1 cellular context compared by ENCODE assay signal in the genomic region with DNA sequence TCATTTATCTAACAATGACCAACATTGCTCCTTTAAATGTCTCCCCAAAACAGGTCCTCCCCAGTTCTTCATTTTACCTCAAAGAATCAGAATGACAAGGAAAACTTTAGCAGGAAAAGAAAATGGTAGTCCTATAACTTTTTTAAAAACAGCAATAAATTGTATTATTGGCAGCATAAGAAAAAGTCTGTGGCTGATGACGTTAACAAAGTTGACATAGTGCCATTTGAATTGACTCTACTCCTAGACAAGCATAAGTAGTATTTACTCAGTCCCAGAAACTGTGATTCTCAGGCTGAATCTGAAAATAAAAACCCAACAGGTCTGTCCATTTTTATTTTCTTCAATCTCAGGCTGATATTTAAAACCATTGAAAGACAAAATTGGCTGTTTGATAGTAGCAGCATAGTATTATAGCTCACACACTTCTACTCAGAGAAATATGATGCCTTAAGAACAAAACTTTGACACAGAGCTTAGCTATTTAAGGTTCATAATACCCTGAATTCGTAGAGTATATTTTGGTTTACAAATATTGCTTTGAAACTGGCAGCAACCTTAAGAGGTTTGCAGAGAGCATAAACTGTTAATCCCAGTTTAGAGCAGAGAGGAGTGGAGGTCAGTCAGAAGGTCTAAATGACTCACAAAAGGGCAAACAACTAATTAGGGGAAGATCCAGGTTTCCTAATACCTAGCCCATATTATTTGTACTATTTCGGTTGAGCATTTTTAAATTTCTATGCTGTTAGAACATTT.
TF ChIP-seq lines count a peak whose summit lies in the region.

No MANE protein-coding gene starts in this region.

TF ChIP-seq in GM23338, 12 proteins besides CTCF, POLR2A, EP300 and RAD21 (continued from another document):
- TF ChIP-seq, protein P1, sequence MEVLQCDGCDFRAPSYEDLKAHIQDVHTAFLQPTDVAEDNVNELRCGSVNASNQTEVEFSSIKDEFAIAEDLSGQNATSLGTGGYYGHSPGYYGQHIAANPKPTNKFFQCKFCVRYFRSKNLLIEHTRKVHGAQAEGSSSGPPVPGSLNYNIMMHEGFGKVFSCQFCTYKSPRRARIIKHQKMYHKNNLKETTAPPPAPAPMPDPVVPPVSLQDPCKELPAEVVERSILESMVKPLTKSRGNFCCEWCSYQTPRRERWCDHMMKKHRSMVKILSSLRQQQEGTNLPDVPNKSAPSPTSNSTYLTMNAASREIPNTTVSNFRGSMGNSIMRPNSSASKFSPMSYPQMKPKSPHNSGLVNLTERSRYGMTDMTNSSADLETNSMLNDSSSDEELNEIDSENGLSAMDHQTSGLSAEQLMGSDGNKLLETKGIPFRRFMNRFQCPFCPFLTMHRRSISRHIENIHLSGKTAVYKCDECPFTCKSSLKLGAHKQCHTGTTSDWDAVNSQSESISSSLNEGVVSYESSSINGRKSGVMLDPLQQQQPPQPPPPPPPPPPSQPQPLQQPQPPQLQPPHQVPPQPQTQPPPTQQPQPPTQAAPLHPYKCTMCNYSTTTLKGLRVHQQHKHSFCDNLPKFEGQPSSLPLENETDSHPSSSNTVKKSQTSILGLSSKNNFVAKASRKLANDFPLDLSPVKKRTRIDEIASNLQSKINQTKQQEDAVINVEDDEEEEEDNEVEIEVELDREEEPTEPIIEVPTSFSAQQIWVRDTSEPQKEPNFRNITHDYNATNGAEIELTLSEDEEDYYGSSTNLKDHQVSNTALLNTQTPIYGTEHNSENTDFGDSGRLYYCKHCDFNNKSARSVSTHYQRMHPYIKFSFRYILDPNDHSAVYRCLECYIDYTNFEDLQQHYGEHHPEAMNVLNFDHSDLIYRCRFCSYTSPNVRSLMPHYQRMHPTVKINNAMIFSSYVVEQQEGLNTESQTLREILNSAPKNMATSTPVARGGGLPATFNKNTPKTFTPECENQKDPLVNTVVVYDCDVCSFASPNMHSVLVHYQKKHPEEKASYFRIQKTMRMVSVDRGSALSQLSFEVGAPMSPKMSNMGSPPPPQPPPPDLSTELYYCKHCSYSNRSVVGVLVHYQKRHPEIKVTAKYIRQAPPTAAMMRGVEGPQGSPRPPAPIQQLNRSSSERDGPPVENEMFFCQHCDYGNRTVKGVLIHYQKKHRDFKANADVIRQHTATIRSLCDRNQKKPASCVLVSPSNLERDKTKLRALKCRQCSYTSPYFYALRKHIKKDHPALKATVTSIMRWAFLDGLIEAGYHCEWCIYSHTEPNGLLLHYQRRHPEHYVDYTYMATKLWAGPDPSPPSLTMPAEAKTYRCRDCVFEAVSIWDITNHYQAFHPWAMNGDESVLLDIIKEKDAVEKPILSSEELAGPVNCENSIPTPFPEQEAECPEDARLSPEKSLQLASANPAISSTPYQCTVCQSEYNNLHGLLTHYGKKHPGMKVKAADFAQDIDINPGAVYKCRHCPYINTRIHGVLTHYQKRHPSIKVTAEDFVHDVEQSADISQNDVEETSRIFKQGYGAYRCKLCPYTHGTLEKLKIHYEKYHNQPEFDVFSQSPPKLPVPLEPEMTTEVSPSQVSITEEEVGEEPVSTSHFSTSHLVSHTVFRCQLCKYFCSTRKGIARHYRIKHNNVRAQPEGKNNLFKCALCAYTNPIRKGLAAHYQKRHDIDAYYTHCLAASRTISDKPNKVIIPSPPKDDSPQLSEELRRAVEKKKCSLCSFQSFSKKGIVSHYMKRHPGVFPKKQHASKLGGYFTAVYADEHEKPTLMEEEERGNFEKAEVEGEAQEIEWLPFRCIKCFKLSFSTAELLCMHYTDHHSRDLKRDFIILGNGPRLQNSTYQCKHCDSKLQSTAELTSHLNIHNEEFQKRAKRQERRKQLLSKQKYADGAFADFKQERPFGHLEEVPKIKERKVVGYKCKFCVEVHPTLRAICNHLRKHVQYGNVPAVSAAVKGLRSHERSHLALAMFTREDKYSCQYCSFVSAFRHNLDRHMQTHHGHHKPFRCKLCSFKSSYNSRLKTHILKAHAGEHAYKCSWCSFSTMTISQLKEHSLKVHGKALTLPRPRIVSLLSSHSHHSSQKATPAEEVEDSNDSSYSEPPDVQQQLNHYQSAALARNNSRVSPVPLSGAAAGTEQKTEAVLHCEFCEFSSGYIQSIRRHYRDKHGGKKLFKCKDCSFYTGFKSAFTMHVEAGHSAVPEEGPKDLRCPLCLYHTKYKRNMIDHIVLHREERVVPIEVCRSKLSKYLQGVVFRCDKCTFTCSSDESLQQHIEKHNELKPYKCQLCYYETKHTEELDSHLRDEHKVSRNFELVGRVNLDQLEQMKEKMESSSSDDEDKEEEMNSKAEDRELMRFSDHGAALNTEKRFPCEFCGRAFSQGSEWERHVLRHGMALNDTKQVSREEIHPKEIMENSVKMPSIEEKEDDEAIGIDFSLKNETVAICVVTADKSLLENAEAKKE (CRISPR knock-in tag; IDR thresholded peaks at IDR 0.05), result no peak
- TF ChIP-seq, protein P2, sequence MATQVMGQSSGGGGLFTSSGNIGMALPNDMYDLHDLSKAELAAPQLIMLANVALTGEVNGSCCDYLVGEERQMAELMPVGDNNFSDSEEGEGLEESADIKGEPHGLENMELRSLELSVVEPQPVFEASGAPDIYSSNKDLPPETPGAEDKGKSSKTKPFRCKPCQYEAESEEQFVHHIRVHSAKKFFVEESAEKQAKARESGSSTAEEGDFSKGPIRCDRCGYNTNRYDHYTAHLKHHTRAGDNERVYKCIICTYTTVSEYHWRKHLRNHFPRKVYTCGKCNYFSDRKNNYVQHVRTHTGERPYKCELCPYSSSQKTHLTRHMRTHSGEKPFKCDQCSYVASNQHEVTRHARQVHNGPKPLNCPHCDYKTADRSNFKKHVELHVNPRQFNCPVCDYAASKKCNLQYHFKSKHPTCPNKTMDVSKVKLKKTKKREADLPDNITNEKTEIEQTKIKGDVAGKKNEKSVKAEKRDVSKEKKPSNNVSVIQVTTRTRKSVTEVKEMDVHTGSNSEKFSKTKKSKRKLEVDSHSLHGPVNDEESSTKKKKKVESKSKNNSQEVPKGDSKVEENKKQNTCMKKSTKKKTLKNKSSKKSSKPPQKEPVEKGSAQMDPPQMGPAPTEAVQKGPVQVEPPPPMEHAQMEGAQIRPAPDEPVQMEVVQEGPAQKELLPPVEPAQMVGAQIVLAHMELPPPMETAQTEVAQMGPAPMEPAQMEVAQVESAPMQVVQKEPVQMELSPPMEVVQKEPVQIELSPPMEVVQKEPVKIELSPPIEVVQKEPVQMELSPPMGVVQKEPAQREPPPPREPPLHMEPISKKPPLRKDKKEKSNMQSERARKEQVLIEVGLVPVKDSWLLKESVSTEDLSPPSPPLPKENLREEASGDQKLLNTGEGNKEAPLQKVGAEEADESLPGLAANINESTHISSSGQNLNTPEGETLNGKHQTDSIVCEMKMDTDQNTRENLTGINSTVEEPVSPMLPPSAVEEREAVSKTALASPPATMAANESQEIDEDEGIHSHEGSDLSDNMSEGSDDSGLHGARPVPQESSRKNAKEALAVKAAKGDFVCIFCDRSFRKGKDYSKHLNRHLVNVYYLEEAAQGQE (IDR thresholded peaks at IDR 0.05; ENCODE audit: unreplicated experiment), result no peak
- TF ChIP-seq CREB1 (CRISPR knock-in tag; IDR thresholded peaks at IDR 0.05; ENCODE audit: low read depth), result no peak
- TF ChIP-seq EZH2 (IDR thresholded peaks at IDR 0.05; ENCODE audit: low read depth, unreplicated experiment), result no peak
- TF ChIP-seq, protein P3, sequence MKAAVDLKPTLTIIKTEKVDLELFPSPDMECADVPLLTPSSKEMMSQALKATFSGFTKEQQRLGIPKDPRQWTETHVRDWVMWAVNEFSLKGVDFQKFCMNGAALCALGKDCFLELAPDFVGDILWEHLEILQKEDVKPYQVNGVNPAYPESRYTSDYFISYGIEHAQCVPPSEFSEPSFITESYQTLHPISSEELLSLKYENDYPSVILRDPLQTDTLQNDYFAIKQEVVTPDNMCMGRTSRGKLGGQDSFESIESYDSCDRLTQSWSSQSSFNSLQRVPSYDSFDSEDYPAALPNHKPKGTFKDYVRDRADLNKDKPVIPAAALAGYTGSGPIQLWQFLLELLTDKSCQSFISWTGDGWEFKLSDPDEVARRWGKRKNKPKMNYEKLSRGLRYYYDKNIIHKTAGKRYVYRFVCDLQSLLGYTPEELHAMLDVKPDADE (IDR thresholded peaks at IDR 0.05), result no peak
- TF ChIP-seq NANOG (IDR thresholded peaks at IDR 0.05; ENCODE audit: borderline replicate concordance), result no peak
- no peak for TF ChIP-seq EZH2phosphoT487 (IDR thresholded peaks at IDR 0.05; ENCODE audit: unreplicated experiment)
- no peak for TF ChIP-seq ZNF331 (CRISPR knock-in tag; IDR thresholded peaks at IDR 0.05; ENCODE audit: low read depth)
- TF ChIP-seq JUNB (IDR thresholded peaks at IDR 0.05; ENCODE audit: unreplicated experiment), result no peak
